In the genomic region with DNA sequence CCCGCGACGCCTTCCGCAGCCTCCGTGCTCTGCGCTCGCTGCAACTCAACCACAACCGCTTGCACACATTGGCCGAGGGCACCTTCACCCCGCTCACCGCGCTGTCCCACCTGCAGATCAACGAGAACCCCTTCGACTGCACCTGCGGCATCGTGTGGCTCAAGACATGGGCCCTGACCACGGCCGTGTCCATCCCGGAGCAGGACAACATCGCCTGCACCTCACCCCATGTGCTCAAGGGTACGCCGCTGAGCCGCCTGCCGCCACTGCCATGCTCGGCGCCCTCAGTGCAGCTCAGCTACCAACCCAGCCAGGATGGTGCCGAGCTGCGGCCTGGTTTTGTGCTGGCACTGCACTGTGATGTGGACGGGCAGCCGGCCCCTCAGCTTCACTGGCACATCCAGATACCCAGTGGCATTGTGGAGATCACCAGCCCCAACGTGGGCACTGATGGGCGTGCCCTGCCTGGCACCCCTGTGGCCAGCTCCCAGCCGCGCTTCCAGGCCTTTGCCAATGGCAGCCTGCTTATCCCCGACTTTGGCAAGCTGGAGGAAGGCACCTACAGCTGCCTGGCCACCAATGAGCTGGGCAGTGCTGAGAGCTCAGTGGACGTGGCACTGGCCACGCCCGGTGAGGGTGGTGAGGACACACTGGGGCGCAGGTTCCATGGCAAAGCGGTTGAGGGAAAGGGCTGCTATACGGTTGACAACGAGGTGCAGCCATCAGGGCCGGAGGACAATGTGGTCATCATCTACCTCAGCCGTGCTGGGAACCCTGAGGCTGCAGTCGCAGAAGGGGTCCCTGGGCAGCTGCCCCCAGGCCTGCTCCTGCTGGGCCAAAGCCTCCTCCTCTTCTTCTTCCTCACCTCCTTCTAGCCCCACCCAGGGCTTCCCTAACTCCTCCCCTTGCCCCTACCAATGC, we compare ENCODE assay signal across 20 cellular contexts. TPM values are rescaled to one million over a fixed set of nuclear protein-coding genes. Genes with fewer than 3 reads are reported as not detected.
DNase-seq lines count a peak whose midpoint lies in the region; ATAC-seq and TF ChIP-seq lines count a peak whose summit lies in the region.
"Had no signal": no experiment of that assay in that cellular context is flagged by ENCODE, and none has a peak within 500 bp of the region (broad histone marks: within the 10 kb centered on the region; RNA-seq: fewer than 3 reads in every experiment).

No MANE protein-coding gene starts in this region.

- H3K27ac ChIP-seq in HEK293 (ENCODE audit: extremely low read depth, low read depth, low read length) (no peak overlapping the region), ascending aorta (peak overlapping the region; percentile 82 to 85), mesenchymal stem cell (ENCODE audit: low read length, poor library complexity, severe bottlenecking) (no peak overlapping the region), stomach smooth muscle (ENCODE audit: low read length) (peak overlapping the region; percentile 89)
- H3K27ac ChIP-seq: BLaER1 treated with 17β-estradiol and CSF1 and Interleukin-3, amounts not matched to agents 10 nM and 100 nM had no signal

- H2AK5ac ChIP-seq in mesenchymal stem cell (ENCODE audit: low read length, severe bottlenecking): no peak overlapping the region

- CTCF ChIA-PET in HEK293 (lab: Yijun Ruan, JAX): interaction anchor here (0.7 kb wide), 2 partner anchors 27 to 145 kb away, joined by 3 to 4 read pairs; partner anchors contain the start of gene STRA6

- peak overlapping the region; percentile 52 for H4K91ac ChIP-seq in mesenchymal stem cell (ENCODE audit: low read length)

- peak overlapping the region; percentile 19 for H2BK15ac ChIP-seq in mesenchymal stem cell (ENCODE audit: low read depth, poor library complexity, severe bottlenecking)

- H2BK5ac ChIP-seq in mesenchymal stem cell (ENCODE audit: low read depth, low read length, poor library complexity, severe bottlenecking): no peak overlapping the region

- TF ChIP-seq CTCF in HEK293 (tag by site-specific recombination; IDR thresholded peaks at IDR 0.05): no peak
- no peak for TF ChIP-seq CTCF in ascending aorta (IDR thresholded peaks at IDR 0.05)

- no peak overlapping the region for H3K4me2 ChIP-seq in mesenchymal stem cell (ENCODE audit: low read length, poor library complexity, severe bottlenecking)
- H3K4me2 ChIP-seq: BLaER1 treated with 17β-estradiol and CSF1 and Interleukin-3, amounts not matched to agents 10 nM and 100 nM had no signal

- H3K4me3 ChIP-seq in HEK293 (ENCODE audit: low read depth, low read length) (no peak overlapping the region), ascending aorta (peak overlapping the region in 1 of 2 donors; percentile 57), mesenchymal stem cell (ENCODE audit: insufficient read depth in 1 of 2, low read depth in 1 of 2, low read length in 2 of 2) (peak overlapping the region in 1 of 2 experiments; percentile 84), stomach smooth muscle (ENCODE audit: low read length in 2 of 2) (peak overlapping the region; percentile 36 to 78)
- H3K4me3 ChIP-seq: BLaER1 treated with 17β-estradiol and CSF1 and Interleukin-3, amounts not matched to agents 10 nM and 100 nM had no signal

- H3K27me3 ChIP-seq in ascending aorta (no peaks in the 10 kb centered on the region), mesenchymal stem cell (ENCODE audit: control insufficient read depth in 1 of 2, insufficient read depth in 1 of 2, low read length in 2 of 2) (no peaks in the 10 kb centered on the region), stomach smooth muscle (ENCODE audit: control insufficient read depth in 1 of 2, insufficient read depth in 2 of 2, low read length in 2 of 2) (no peaks in the 10 kb centered on the region)
- H3K27me3 ChIP-seq: BLaER1 treated with 17β-estradiol and CSF1 and Interleukin-3, amounts not matched to agents 10 nM and 100 nM; testis had no signal

- peak overlapping the region in 1 of 2 experiments; percentile 7 for H2BK12ac ChIP-seq in mesenchymal stem cell (ENCODE audit: low read length in 2 of 2)

- peaks cover 0 to 2% of the 10 kb centered on the region in 2 experiments; a peak in 1 of 3 replicates for H3K36me3 ChIP-seq in HEK293 (ENCODE audit: control insufficient read depth in 2 of 2, insufficient read depth in 1 of 2, low read length in 2 of 2)
- peaks cover 0 to 7% of the 10 kb centered on the region in 2 donors for H3K36me3 ChIP-seq in ascending aorta
- H3K36me3 ChIP-seq in mesenchymal stem cell (ENCODE audit: control insufficient read depth in 1 of 2, insufficient read depth in 2 of 2, low read depth in 1 of 2, low read length in 2 of 2): peaks cover 5 to 14% of the 10 kb centered on the region in 2 experiments
- H3K36me3 ChIP-seq in stomach smooth muscle (ENCODE audit: control insufficient read depth in 2 of 2, insufficient read depth in 2 of 2, low read length in 2 of 2): peaks cover 9% of the 10 kb centered on the region in 2 donors
- H3K36me3 ChIP-seq: BLaER1 treated with 17β-estradiol and CSF1 and Interleukin-3, amounts not matched to agents 10 nM and 100 nM had no signal

- intact Hi-C loops in ascending aorta (cut with DNase I): loop anchor here (2.0 kb wide), 1 partner anchor 29 kb away; no protein-coding TSS in a partner anchor

- H3K79me1 ChIP-seq in mesenchymal stem cell (replicated peaks; ENCODE audit: low read length, poor library complexity, severe bottlenecking): no peaks in the 10 kb centered on the region

- H3K4me1 ChIP-seq in HEK293 (ENCODE audit: control insufficient read depth, insufficient read depth, low read length) (peaks cover 21% of the 10 kb centered on the region), ascending aorta (peaks cover 49 to 77% of the 10 kb centered on the region in 2 donors), mesenchymal stem cell (ENCODE audit: control insufficient read depth, insufficient read depth, low read depth, low read length) (peaks cover 76% of the 10 kb centered on the region), stomach smooth muscle (ENCODE audit: control insufficient read depth, insufficient read depth, low read length) (peaks cover 73% of the 10 kb centered on the region)

- peak overlapping the region in 1 of 2 experiments; percentile 5 for H3K18ac ChIP-seq in mesenchymal stem cell (ENCODE audit: low read depth in 1 of 2, low read length in 2 of 2)

- ATAC-seq in GM21717 (IDR thresholded peaks at IDR 0.05; ENCODE audit: unreplicated experiment): no peak
- ATAC-seq: naive thymus-derived CD4-positive, alpha-beta T cell had no signal

- POLR2A ChIA-PET in HEK293 (lab: Yijun Ruan, JAX): interaction anchor here (0.7 to 2.8 kb wide), 2 partner anchors 21 to 35 kb away, joined by 3 to 9 read pairs; no protein-coding TSS in a partner anchor

- H4K8ac ChIP-seq in mesenchymal stem cell (ENCODE audit: low read length): peak overlapping the region; percentile 19

- H3K4ac ChIP-seq in mesenchymal stem cell (ENCODE audit: low read depth in 1 of 2, low read length in 2 of 2): peak overlapping the region in 1 of 2 experiments; percentile 24

- no peak overlapping the region for H2BK120ac ChIP-seq in mesenchymal stem cell (ENCODE audit: low read depth, low read length)

- DNase-seq in ascending aorta (ENCODE audit: low spot score in 2 of 2): peak in 1 of 2 donors; percentile 56
- DNase-seq in mesenchymal stem cell: no peak
- no peak for DNase-seq in NCI-H1417 treated with DMSO at 0.1 percent for 48 hours (lab: John Stamatoyannopoulos, UW)
- no peak for DNase-seq in NOMO-1 treated with DMSO at 0.1 percent for 48 hours (lab: John Stamatoyannopoulos, UW; ENCODE audit: unreplicated experiment)
- DNase-seq: activated CD4-positive, alpha-beta T cell treated with anti-CD3 and anti-CD28 coated beads for 4 hours; DMS153; foreskin fibroblast; naive thymus-derived CD4-positive, alpha-beta T cell; NCI-H1694 treated with DMSO at 0.1 percent for 48 hours; NCI-H510A treated with DMSO at 0.1 percent for 48 hours; T1000; testis had no signal

- H3K14ac ChIP-seq in mesenchymal stem cell (ENCODE audit: low read length in 2 of 2): peak overlapping the region in 1 of 2 experiments; percentile 14

- H2AFZ ChIP-seq in mesenchymal stem cell (ENCODE audit: low read depth, low read length): no peak overlapping the region

- H3K9me3 ChIP-seq in HEK293 (ENCODE audit: control insufficient read depth, insufficient read depth, low read depth, low read length) (no peaks in the 10 kb centered on the region), ascending aorta (no peaks in the 10 kb centered on the region), mesenchymal stem cell (ENCODE audit: control insufficient read depth, low read length) (no peaks in the 10 kb centered on the region), stomach smooth muscle (ENCODE audit: control insufficient read depth in 2 of 2, low read length in 2 of 2) (no peaks in the 10 kb centered on the region)
- H3K9me3 ChIP-seq: BLaER1 treated with 17β-estradiol and CSF1 and Interleukin-3, amounts not matched to agents 10 nM and 100 nM; testis had no signal

- no peak overlapping the region for H3K23ac ChIP-seq in mesenchymal stem cell (ENCODE audit: low read length in 2 of 2)

- 94% methylated on average over 45 of the region's 45 CpGs for WGBS in mesenchymal stem cell

- H3K9ac ChIP-seq in mesenchymal stem cell (ENCODE audit: low read length) (peak overlapping the region; percentile 90), stomach smooth muscle (ENCODE audit: low read length in 2 of 2) (peak overlapping the region in 1 of 2 donors; percentile 37)
- H3K9ac ChIP-seq: BLaER1 treated with 17β-estradiol and CSF1 and Interleukin-3, amounts not matched to agents 10 nM and 100 nM had no signal

TF ChIP-seq in HEK293, 187 proteins besides CTCF, POLR2A, EP300 and RAD21 (continues in another document):
- peak; percentile 33; the same call in 1 of the 2 replicates for TF ChIP-seq ZNF513 (tag by site-specific recombination; IDR thresholded peaks at IDR 0.05)

RNA-seq across cellular contexts. Expression of gene ISLR, which starts 2.0 kb away (rescaled TPM):
- total RNA-seq in ascending aorta: 211 TPM
- 4.7 TPM for polyA plus RNA-seq in mesenchymal stem cell (2013, experiment 1 of 2)
- 3.5 TPM for polyA plus RNA-seq in mesenchymal stem cell (2013, experiment 2 of 2)
- total RNA-seq: naive thymus-derived CD4-positive, alpha-beta T cell; OCI-LY7; SK-MEL-5 had no signal
- polyA plus RNA-seq: naive thymus-derived CD4-positive, alpha-beta T cell had no signal

RNA-seq across cellular contexts. Expression of gene STRA6, which starts 27.1 kb away (rescaled TPM):
- not detected for total RNA-seq in ascending aorta
- polyA plus RNA-seq in mesenchymal stem cell (2013, experiment 1 of 2): 13.9 TPM
- polyA plus RNA-seq in mesenchymal stem cell (2013, experiment 2 of 2): 12.6 TPM
- total RNA-seq: naive thymus-derived CD4-positive, alpha-beta T cell; OCI-LY7; SK-MEL-5 had no signal
- polyA plus RNA-seq: liver; naive thymus-derived CD4-positive, alpha-beta T cell had no signal

RNA-seq across cellular contexts. Expression of gene ISLR2, which starts 45.1 kb away (rescaled TPM):
- total RNA-seq in ascending aorta: 0.64 TPM
- not detected for polyA plus RNA-seq in mesenchymal stem cell (2013, experiment 1 of 2)
- not detected for polyA plus RNA-seq in mesenchymal stem cell (2013, experiment 2 of 2)
- total RNA-seq: liver; naive thymus-derived CD4-positive, alpha-beta T cell; OCI-LY7; renal cortical epithelial cell; SK-MEL-5 had no signal
- polyA plus RNA-seq: naive thymus-derived CD4-positive, alpha-beta T cell had no signal

Comparison
In these comparisons a context has a peak if more than half of its experiments do, and no peak if none do; other contexts are left out.
1. H3K27ac ChIP-seq: peak in ascending aorta (2 of 2) and stomach smooth muscle (single experiment); none in HEK293 (single experiment) and mesenchymal stem cell (single experiment).